Comparison of ENCODE assay signal across 30 cellular contexts in genomic region chr2:116737951-116738350, GRCh38.
"Had no signal": no experiment of that assay in that cellular context is flagged by ENCODE, and none has a peak within 500 bp of the region (broad histone marks: within the 10 kb centered on the region; RNA-seq: fewer than 3 reads in every experiment).

No MANE protein-coding gene starts in this region.

- H3K36me3 ChIP-seq: WERI-Rb-1 had no signal

- DNase-seq: activated B cell treated with CpG ODN at 0.5 μM for 24 hours; activated CD4-positive, alpha-beta memory T cell treated with anti-CD3 and anti-CD28 coated beads for 36 hours; activated CD4-positive, alpha-beta memory T cell treated with anti-CD3 and anti-CD28 coated beads, Interleukin-2, amount 10 ng/mL, durations not matched to agents 7 days and 5 days; activated CD4-positive, alpha-beta T cell treated with anti-CD3 and anti-CD28 coated beads for 1 hour; activated CD4-positive, alpha-beta T cell treated with anti-CD3 and anti-CD28 coated beads for 36 hours; activated CD4-positive, alpha-beta T cell treated with anti-CD3 and anti-CD28 coated beads for 4 hours; activated CD4-positive, alpha-beta T cell treated with anti-CD3 and anti-CD28 coated beads for 48 hours; activated CD4-positive, alpha-beta T cell treated with anti-CD3 and anti-CD28 coated beads, Interleukin-2, amount 10 ng/mL, durations not matched to agents 24 days and 14 days; activated CD4-positive, alpha-beta T cell treated with anti-CD3 and anti-CD28 coated beads, Interleukin-2, amount 10 ng/mL, durations not matched to agents 7 days and 5 days; activated CD4-positive, alpha-beta T cell treated with anti-CD3 and anti-CD28 coated beads, Interleukin-2, amount 50 U/mL, for 1 hour; activated CD4-positive, alpha-beta T cell treated with anti-CD3 and anti-CD28 coated beads, Interleukin-2, amount 50 U/mL, for 4 hours; activated CD4-positive, alpha-beta T cell treated with anti-CD3 and anti-CD28 coated beads, Interleukin-2, amount 50 U/mL, for 48 hours; activated CD4-positive, CD25-positive, alpha-beta regulatory T cell; activated CD4-positive, CD25-positive, alpha-beta regulatory T cell treated with anti-CD3 and anti-CD28 coated beads, Interleukin-2, amount 50 U/mL, for 72 hours; activated CD8-positive, alpha-beta memory T cell treated with anti-CD3 and anti-CD28 coated beads for 24 hours; activated CD8-positive, alpha-beta memory T cell treated with anti-CD3 and anti-CD28 coated beads, Interleukin-2, amount 10 ng/mL, durations not matched to agents 7 days and 5 days; activated CD8-positive, alpha-beta memory T cell treated with anti-CD3 and anti-CD28 coated beads, Interleukin-2, amount 50 U/mL, for 4 hours; activated CD8-positive, alpha-beta memory T cell treated with anti-CD3 and anti-CD28 coated beads, Interleukin-2, amount 50 U/mL, for 48 hours; activated CD8-positive, alpha-beta T cell treated with anti-CD3 and anti-CD28 coated beads for 36 hours; activated CD8-positive, alpha-beta T cell treated with anti-CD3 and anti-CD28 coated beads, Interleukin-2, amount 10 ng/mL, durations not matched to agents 7 days and 5 days; SW 1271; T-cell; T-helper 1 cell; T-helper 17 cell; T-helper 2 cell; T-helper 9 cell; T1000; WERI-Rb-1 had no signal

- FAIRE-seq: TTC549 had no signal

- H3K27ac ChIP-seq: VCaP, WERI-Rb-1 had no signal
